ENCODE assay signal across 8 cellular contexts in the genomic region with DNA sequence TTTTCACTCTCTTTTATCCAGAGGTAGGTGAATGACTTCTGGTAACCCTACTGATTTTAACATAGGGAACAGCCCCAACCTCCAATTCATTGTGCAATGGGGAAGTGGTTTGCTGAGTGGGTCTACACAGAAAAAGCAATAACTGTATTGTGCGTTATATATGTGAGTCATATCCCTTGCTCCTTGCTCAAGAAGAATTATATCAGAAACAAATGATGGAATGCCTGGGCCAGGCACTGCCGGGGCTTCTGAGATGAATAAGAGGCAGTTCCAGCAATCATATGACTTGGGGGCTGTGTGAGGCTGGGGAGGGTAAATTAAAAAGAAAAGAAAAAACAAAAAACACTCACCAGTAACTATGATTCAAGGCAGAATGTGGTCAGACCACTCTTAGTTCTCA.
A peak's percentile ranks its signal among the peaks of the same experiment; 100 is the strongest.
DNase-seq lines count a peak whose midpoint lies in the region; ATAC-seq and TF ChIP-seq lines count a peak whose summit lies in the region.

No MANE protein-coding gene starts in this region.

- H3K4me1 ChIP-seq in fibroblast of lung (ENCODE audit: control insufficient read depth, extremely low read depth, insufficient read depth, low read length) = peaks cover 5% of the 10 kb centered on the region

- peak; percentile 84 for DNase-seq in GM03348 (ENCODE audit: low spot score)
- DNase-seq in RKO (ENCODE audit: low spot score) = peak; percentile 68
- peak; percentile 91 to 96 for DNase-seq in fibroblast of lung (ENCODE audit: low read depth in 2 of 2)
- DNase-seq in sciatic nerve (ENCODE audit: low spot score) = no peak
- no peak for DNase-seq in stimulated activated CD4-positive, alpha-beta T cell treated with anti-CD3 and anti-CD28 coated beads, Interleukin-12 subunit alpha, Interleukin-12 subunit beta, amount 100 ng/mL, for 4 hours
- no peak for DNase-seq in WTC11 (ENCODE audit: low spot score)
- no peak for DNase-seq in retina

- no peaks in the 10 kb centered on the region for H3K27me3 Mint-ChIP-seq in WTC11 (ENCODE audit: low read depth)

- H3K27me3 ChIP-seq in fibroblast of lung (ENCODE audit: control insufficient read depth, insufficient read depth, low read length) = no peaks in the 10 kb centered on the region

- ATAC-seq in sciatic nerve (peak; percentile 78), WTC11 (no peak), HG03354 (IDR thresholded peaks at IDR 0.05; ENCODE audit: poor library complexity, severe bottlenecking, unreplicated experiment) (no peak)

- intact Hi-C loops in sciatic nerve (cut with DNase I) = no loop called here

- H3K36me3 ChIP-seq in fibroblast of lung (ENCODE audit: control insufficient read depth, insufficient read depth, low read length) = no peaks in the 10 kb centered on the region

- no peak for TF ChIP-seq CTCF in fibroblast of lung (conservative IDR thresholded peaks at IDR 0.05 in 1 of 2, IDR thresholded peaks at IDR 0.05 in 1 of 2; ENCODE audit: low read depth in 1 of 2, low read length in 2 of 2)
- TF ChIP-seq CTCF in WTC11 (IDR thresholded peaks at IDR 0.05) = no peak

- H3K27ac ChIP-seq in fibroblast of lung (ENCODE audit: insufficient read depth, low read length) = peak overlapping the region; percentile 53

- H3K9me3 Mint-ChIP-seq in WTC11 = no peaks in the 10 kb centered on the region

- no peaks in the 10 kb centered on the region for H3K9me3 ChIP-seq in fibroblast of lung (ENCODE audit: control insufficient read depth, insufficient read depth, low read depth, low read length)

- no peak overlapping the region for H3K9ac ChIP-seq in fibroblast of lung (ENCODE audit: insufficient read depth, low read length)

- no peaks in the 10 kb centered on the region for H4K20me1 ChIP-seq in fibroblast of lung (ENCODE audit: control insufficient read depth, extremely low read depth, insufficient read depth, low read length)

- CTCF ChIA-PET in WTC11 (lab: Charles Lee) = no interaction called here

- no peaks in the 10 kb centered on the region for H3K79me2 ChIP-seq in fibroblast of lung (ENCODE audit: control insufficient read depth, insufficient read depth, low read length)

- no peak overlapping the region; the same call in 1 of the 2 replicates for H3K27ac Mint-ChIP-seq in WTC11

- peak overlapping the region; percentile 36 for H3K4me2 ChIP-seq in fibroblast of lung (ENCODE audit: extremely low read depth, insufficient read depth, low read length)

- peak overlapping the region; percentile 27 for H2AFZ ChIP-seq in fibroblast of lung (ENCODE audit: low read length)

- no peak overlapping the region for H3K4me3 Mint-ChIP-seq in WTC11

- no peaks in the 10 kb centered on the region for H3K36me3 Mint-ChIP-seq in WTC11

- POLR2A ChIA-PET in WTC11 (lab: Charles Lee) = interaction anchor here (0.6 to 1.1 kb wide), 2 partner anchors 13 to 83 kb away, joined by 3 to 6 read pairs; no protein-coding TSS in a partner anchor

- no peaks in the 10 kb centered on the region for H3K4me1 Mint-ChIP-seq in WTC11

- H3K4me3 ChIP-seq in fibroblast of lung (replicated peaks in 1 of 4; ENCODE audit: control extremely low read depth in 1 of 4, insufficient read depth in 1 of 4, low read depth in 3 of 4, low read length in 4 of 4) = no peak overlapping the region

TF ChIP-seq in WTC11, 78 proteins besides CTCF, POLR2A, EP300 and RAD21:
- no peak for TF ChIP-seq ATF6 (CRISPR knock-in tag; IDR thresholded peaks at IDR 0.05)
- no peak for TF ChIP-seq ZNF425 (CRISPR knock-in tag; conservative IDR thresholded peaks at IDR 0.05)
- no peak for TF ChIP-seq ZNF317 (CRISPR knock-in tag; IDR thresholded peaks at IDR 0.05; ENCODE audit: borderline replicate concordance, low read depth)
- TF ChIP-seq NFYB (CRISPR knock-in tag; conservative IDR thresholded peaks at IDR 0.05; ENCODE audit: low read depth) = no peak
- TF ChIP-seq GRHL2 (CRISPR knock-in tag; IDR thresholded peaks at IDR 0.05; ENCODE audit: insufficient replicate concordance, severe bottlenecking) = no peak
- no peak for TF ChIP-seq ETV6 (CRISPR knock-in tag; IDR thresholded peaks at IDR 0.05)
- TF ChIP-seq, protein P1, sequence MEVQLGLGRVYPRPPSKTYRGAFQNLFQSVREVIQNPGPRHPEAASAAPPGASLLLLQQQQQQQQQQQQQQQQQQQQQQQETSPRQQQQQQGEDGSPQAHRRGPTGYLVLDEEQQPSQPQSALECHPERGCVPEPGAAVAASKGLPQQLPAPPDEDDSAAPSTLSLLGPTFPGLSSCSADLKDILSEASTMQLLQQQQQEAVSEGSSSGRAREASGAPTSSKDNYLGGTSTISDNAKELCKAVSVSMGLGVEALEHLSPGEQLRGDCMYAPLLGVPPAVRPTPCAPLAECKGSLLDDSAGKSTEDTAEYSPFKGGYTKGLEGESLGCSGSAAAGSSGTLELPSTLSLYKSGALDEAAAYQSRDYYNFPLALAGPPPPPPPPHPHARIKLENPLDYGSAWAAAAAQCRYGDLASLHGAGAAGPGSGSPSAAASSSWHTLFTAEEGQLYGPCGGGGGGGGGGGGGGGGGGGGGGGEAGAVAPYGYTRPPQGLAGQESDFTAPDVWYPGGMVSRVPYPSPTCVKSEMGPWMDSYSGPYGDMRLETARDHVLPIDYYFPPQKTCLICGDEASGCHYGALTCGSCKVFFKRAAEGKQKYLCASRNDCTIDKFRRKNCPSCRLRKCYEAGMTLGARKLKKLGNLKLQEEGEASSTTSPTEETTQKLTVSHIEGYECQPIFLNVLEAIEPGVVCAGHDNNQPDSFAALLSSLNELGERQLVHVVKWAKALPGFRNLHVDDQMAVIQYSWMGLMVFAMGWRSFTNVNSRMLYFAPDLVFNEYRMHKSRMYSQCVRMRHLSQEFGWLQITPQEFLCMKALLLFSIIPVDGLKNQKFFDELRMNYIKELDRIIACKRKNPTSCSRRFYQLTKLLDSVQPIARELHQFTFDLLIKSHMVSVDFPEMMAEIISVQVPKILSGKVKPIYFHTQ (CRISPR knock-in tag; IDR thresholded peaks at IDR 0.05) = no peak
- no peak for TF ChIP-seq NR1H2 (CRISPR knock-in tag; IDR thresholded peaks at IDR 0.05)

Comparison
In these comparisons a context has a peak if more than half of its experiments do, and no peak if none do; other contexts are left out.
1. DNase-seq: peak in GM03348 (single experiment), RKO (single experiment) and fibroblast of lung (2 of 2); none in sciatic nerve (single experiment), stimulated activated CD4-positive, alpha-beta T cell treated with anti-CD3 and anti-CD28 coated beads, Interleukin-12 subunit alpha, Interleukin-12 subunit beta, amount 100 ng/mL, for 4 hours (single experiment), WTC11 (single experiment) and retina (single experiment).